ENCODE assay signal across 8 cellular contexts in the genomic region with DNA sequence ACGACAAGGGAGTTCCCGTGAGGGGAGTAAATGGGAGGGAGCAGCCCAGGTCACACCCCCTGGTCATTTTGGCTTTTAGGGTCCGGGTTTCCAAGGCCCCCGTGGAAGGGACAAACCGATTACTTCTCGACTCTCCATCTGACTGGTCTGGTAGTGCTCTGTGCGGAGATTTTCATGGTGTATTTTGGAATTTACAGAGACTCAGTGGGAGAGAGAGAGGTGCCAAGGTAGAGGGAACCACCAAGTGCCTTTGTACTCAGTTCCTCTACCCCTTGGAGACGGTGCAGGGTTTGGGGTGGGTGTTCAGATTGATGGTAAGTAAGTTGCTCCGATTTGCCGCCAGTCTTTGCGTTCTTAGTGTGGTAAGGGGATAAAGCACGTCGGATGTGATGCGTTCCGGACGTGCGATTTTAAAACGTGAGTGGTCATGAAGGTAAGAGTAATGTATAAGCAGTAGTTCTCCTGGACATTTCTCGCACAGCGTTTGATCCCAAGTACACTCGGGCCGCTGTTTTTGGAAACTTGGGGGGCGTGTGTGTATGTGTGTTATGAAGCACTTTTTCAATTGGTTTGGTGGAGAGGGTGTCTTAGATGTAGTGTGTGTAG. TPM values are rescaled to one million over a fixed set of nuclear protein-coding genes. Genes with fewer than 3 reads are reported as not detected.
A peak's percentile ranks its signal among the peaks of the same experiment; 100 is the strongest.
DNase-seq lines count a peak whose midpoint lies in the region; ATAC-seq, FAIRE-seq and TF ChIP-seq lines count a peak whose summit lies in the region.

No MANE protein-coding gene starts in this region.

- in situ Hi-C loops in HepG2 (cut with HindIII; ENCODE audit: extremely low pct_ligation_motif_present, low pct_unique_long_range_greater_than_20kb) = loop anchor here (5.0 kb wide), 1 partner anchor 61 kb away; no protein-coding TSS in a partner anchor

- POLR2A ChIA-PET in HepG2 (lab: Yijun Ruan, JAX) = interaction anchor here (1.0 to 1.5 kb wide), 14 partner anchors 15 to 943 kb away, joined by 3 to 96 read pairs (median 7); a partner anchor contains a TSS

- 1% methylated on average over 21 of the region's 23 CpGs for WGBS in HepG2 (ENCODE audit: low lambda C conversion rate)

- BruUV-seq in HepG2 (replicated peaks; lab: Mats Ljungman, UMichigan) = no TSS peak

- no peak for FAIRE-seq in HepG2 (lab: Jason Lieb, UNC)

- H3K9ac ChIP-seq in HepG2 (ENCODE audit: insufficient read depth, low read depth, low read length) = peak overlapping the region; percentile 89

- H3K4me2 ChIP-seq in HepG2 (ENCODE audit: low read depth, low read length) = peak overlapping the region; percentile 77

- peaks cover 6% of the 10 kb centered on the region for H4K20me1 ChIP-seq in HepG2 (ENCODE audit: insufficient read depth, low read length)

- no peak overlapping the region for H2AFZ ChIP-seq in HepG2 (ENCODE audit: low read length)

- peaks cover 55% of the 10 kb centered on the region for H3K79me2 ChIP-seq in HepG2 (ENCODE audit: insufficient read depth, low read length)

- TF ChIP-seq CTCF in HepG2 (CRISPR knock-in tag; IDR thresholded peaks at IDR 0.05) = no peak

- H3K4me1 ChIP-seq in HepG2 (ENCODE audit: insufficient read depth, low read length) = peaks cover 53% of the 10 kb centered on the region

- CTCF ChIA-PET in HepG2 (lab: Yijun Ruan, JAX; ENCODE audit: low intra/inter-chr PET ratio, low total read pairs) = no interaction called here

- TF ChIP-seq EP300 in HepG2 (IDR thresholded peaks at IDR 0.05; ENCODE audit: low read depth in 2 of 2, low read length in 2 of 2) (no peak), HepG2 (CRISPR knock-in tag; IDR thresholded peaks at IDR 0.05; ENCODE audit: borderline replicate concordance) (no peak)

- TF ChIP-seq POLR2A in HepG2 (IDR thresholded peaks at IDR 0.05; ENCODE audit: insufficient read depth in 1 of 2, low read depth in 2 of 2, low read length in 2 of 2) = no peak

- H3K4me3 ChIP-seq in HepG2 (replicated peaks in 1 of 3; ENCODE audit: insufficient read depth in 1 of 3, low read depth in 2 of 3, low read length in 3 of 3) = peak overlapping the region; percentile 90 to 98 (median 91)

- H3K36me3 ChIP-seq in HepG2 (replicated peaks in 1 of 2; ENCODE audit: control insufficient read depth in 1 of 2, insufficient read depth in 2 of 2, low read length in 2 of 2) = no peaks in the 10 kb centered on the region; a peak in 1 of 5 replicates

- intact Hi-C loops in HepG2 (cut with micrococcal nuclease; ENCODE audit: unreplicated experiment) = loop anchor here (1.0 to 2.0 kb wide), 2 partner anchors 35 to 186 kb away; no protein-coding TSS in a partner anchor

- H3K27me3 ChIP-seq in HepG2 (ENCODE audit: control insufficient read depth in 1 of 2, insufficient read depth in 2 of 2, low read length in 2 of 2) = no peaks in the 10 kb centered on the region; a peak in 1 of 5 replicates

- DNase-seq in Ammon's horn (ENCODE audit: low spot score) (peak; percentile 50), HT1080 (ENCODE audit: low read depth) (peak; percentile 37), T-helper 22 cell (ENCODE audit: low read depth) (peak; percentile 17), HepG2 (ENCODE audit: low spot score) (peak; percentile 10), NCI-H774 (lab: John Stamatoyannopoulos, UW) (no peak)
- peak; percentile 50 for DNase-seq in central memory CD4-positive, alpha-beta T cell
- DNase-seq in stimulated activated CD8-positive, alpha-beta memory T cell treated with anti-CD3 and anti-CD28 coated beads, Interleukin-15, amount 100 ng/mL, for 24 hours (ENCODE audit: low read depth) = peak; percentile 6

- H3K9me3 ChIP-seq in HepG2 (ENCODE audit: low read length) = no peaks in the 10 kb centered on the region

- TF ChIP-seq RAD21 in HepG2 (CRISPR knock-in tag; IDR thresholded peaks at IDR 0.05) = no peak

- H3K27ac ChIP-seq in HepG2 (ENCODE audit: extremely low read length, insufficient read depth, low read length) = peak overlapping the region; percentile 95

- ATAC-seq in GM19328 (IDR thresholded peaks at IDR 0.05; ENCODE audit: unreplicated experiment) (peak; percentile 11), HepG2 (peak; percentile 5; the same call in 1 of the 3 replicates)

TF ChIP-seq in HepG2, 621 proteins besides CTCF, POLR2A, EP300 and RAD21 (continues in another document):
- TF ChIP-seq ZNF562 (CRISPR knock-in tag; IDR thresholded peaks at IDR 0.05; ENCODE audit: borderline replicate concordance) (no peak), ZSCAN30 (CRISPR knock-in tag; IDR thresholded peaks at IDR 0.05) (0 out of 2 replicates have a peak, but pooled peaks have one; percentile 37), POLR2AphosphoS5 (IDR thresholded peaks at IDR 0.05; ENCODE audit: low read depth, low read length) (no peak), CBFB (CRISPR knock-in tag; IDR thresholded peaks at IDR 0.05) (no peak), PPARG (CRISPR knock-in tag; conservative IDR thresholded peaks at IDR 0.05) (no peak), HMGA1 (CRISPR knock-in tag; conservative IDR thresholded peaks at IDR 0.05) (no peak)
- TF ChIP-seq, protein P1, sequence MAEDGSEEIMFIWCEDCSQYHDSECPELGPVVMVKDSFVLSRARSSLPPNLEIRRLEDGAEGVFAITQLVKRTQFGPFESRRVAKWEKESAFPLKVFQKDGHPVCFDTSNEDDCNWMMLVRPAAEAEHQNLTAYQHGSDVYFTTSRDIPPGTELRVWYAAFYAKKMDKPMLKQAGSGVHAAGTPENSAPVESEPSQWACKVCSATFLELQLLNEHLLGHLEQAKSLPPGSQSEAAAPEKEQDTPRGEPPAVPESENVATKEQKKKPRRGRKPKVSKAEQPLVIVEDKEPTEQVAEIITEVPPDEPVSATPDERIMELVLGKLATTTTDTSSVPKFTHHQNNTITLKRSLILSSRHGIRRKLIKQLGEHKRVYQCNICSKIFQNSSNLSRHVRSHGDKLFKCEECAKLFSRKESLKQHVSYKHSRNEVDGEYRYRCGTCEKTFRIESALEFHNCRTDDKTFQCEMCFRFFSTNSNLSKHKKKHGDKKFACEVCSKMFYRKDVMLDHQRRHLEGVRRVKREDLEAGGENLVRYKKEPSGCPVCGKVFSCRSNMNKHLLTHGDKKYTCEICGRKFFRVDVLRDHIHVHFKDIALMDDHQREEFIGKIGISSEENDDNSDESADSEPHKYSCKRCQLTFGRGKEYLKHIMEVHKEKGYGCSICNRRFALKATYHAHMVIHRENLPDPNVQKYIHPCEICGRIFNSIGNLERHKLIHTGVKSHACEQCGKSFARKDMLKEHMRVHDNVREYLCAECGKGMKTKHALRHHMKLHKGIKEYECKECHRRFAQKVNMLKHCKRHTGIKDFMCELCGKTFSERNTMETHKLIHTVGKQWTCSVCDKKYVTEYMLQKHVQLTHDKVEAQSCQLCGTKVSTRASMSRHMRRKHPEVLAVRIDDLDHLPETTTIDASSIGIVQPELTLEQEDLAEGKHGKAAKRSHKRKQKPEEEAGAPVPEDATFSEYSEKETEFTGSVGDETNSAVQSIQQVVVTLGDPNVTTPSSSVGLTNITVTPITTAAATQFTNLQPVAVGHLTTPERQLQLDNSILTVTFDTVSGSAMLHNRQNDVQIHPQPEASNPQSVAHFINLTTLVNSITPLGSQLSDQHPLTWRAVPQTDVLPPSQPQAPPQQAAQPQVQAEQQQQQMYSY (CRISPR knock-in tag; IDR thresholded peaks at IDR 0.05) = no peak

RNA-seq across cellular contexts. Expression of a gene that starts 0.7 kb away (rescaled TPM):
- 14.0 and 16.2 TPM in 2 replicates for total RNA-seq in HT1080 (2014; rRNA removed; shearing (Covaris generic))
- polyA plus RNA-seq in HT1080 (2015; cell fraction: cytosol; rRNA removed) = 18.9 and 23.6 TPM in 2 replicates
- polyA plus RNA-seq in HT1080 (2015; cell fraction: nucleus; rRNA removed) = 31.6 and 34.9 TPM in 2 replicates
- 17.0 and 25.5 TPM in 2 replicates for total RNA-seq in HepG2 (2016; rRNA removed; fragmentation: Illumina TruSeq; extraction: Trizol)
- total RNA-seq in HepG2 (2016; cell fraction: cytosol; rRNA removed; fragmentation: Illumina TruSeq; extraction: Trizol; ENCODE audit: low read depth) = 65.9 and 70.2 TPM in 2 replicates
- 13.9 and 25.8 TPM in 2 replicates for total RNA-seq in HepG2 (2016; cell fraction: insoluble cytoplasmic fraction; rRNA removed; fragmentation: Illumina TruSeq; extraction: Trizol)
- total RNA-seq in HepG2 (2016; cell fraction: membrane; rRNA removed; fragmentation: Illumina TruSeq; extraction: Trizol) = 31.7 and 38.0 TPM in 2 replicates
- 35.3 and 38.4 TPM in 2 replicates for total RNA-seq in HepG2 (2016; cell fraction: nucleus; rRNA removed; fragmentation: Illumina TruSeq; extraction: Trizol)
- 9.7 and 12.6 TPM in 2 replicates for polyA plus RNA-seq in HepG2 (2011; rRNA removed)
- polyA plus RNA-seq in HepG2 (2011; cell fraction: cytosol; rRNA removed) = 3.5 and 6.2 TPM in 2 replicates
- polyA plus RNA-seq in HepG2 (2011; cell fraction: nucleus; rRNA removed) = 8.8 and 9.3 TPM in 2 replicates
- polyA plus RNA-seq in HepG2 (2012) = 13.9 and 15.7 TPM in 2 replicates
- 0.59 and 1.2 TPM in 2 replicates for polyA plus RNA-seq in HepG2 (2016; cell fraction: cytosol; fragmentation: Illumina TruSeq; extraction: Trizol; ENCODE audit: low read depth)
- 7.9 and 9.1 TPM in 2 replicates for polyA plus RNA-seq in HepG2 (2016; cell fraction: insoluble cytoplasmic fraction; fragmentation: Illumina TruSeq; extraction: Trizol; ENCODE audit: low read depth)
- polyA plus RNA-seq in HepG2 (2016; cell fraction: membrane; fragmentation: Illumina TruSeq; extraction: Trizol; ENCODE audit: low read depth) = 2.2 and 2.3 TPM in 2 replicates
- polyA plus RNA-seq in HepG2 (2016; cell fraction: nucleus; fragmentation: Illumina TruSeq; extraction: Trizol; ENCODE audit: insufficient read depth, low read depth) = 30.4 and 33.6 TPM in 2 replicates
- polyA minus RNA-seq in HepG2 (2011; rRNA and poly(A)+ RNA removed; ENCODE audit: low replicate concordance) = 7.9 and 9.5 TPM in 2 replicates
- polyA minus RNA-seq in HepG2 (2011; cell fraction: cytosol; rRNA and poly(A)+ RNA removed) = 16.8 and 28.4 TPM in 2 replicates
- polyA minus RNA-seq in HepG2 (2011; cell fraction: nucleus; rRNA and poly(A)+ RNA removed) = 75.8 and 83.0 TPM in 2 replicates
